ENCODE assay signal across 7 cellular contexts in genomic region chr9:129374651-129375050, GRCh38.
"Had no signal": no experiment of that assay in that cellular context is flagged by ENCODE, and none has a peak within 500 bp of the region (broad histone marks: within the 10 kb centered on the region; RNA-seq: fewer than 3 reads in every experiment).

No MANE protein-coding gene starts in this region.

- FAIRE-seq: HepG2 had no signal

- H3K36me3 ChIP-seq: HAP-1 had no signal

- DNase-seq: GM23248, GOT3, H7, KG1 had no signal

- H3K9me3 ChIP-seq: HAP-1 had no signal

- H3K4me3 ChIP-seq: GM23248, HAP-1 had no signal

- H3K27ac ChIP-seq: GM23248, HL-60 had no signal

- H2AFZ ChIP-seq: GM23248 had no signal

- H3K4me1 ChIP-seq: HAP-1 had no signal

- ATAC-seq: HepG2 had no signal

- H3K9ac ChIP-seq: GM23248 had no signal
